ENCODE assay signal across 2 cellular contexts in the genomic region with DNA sequence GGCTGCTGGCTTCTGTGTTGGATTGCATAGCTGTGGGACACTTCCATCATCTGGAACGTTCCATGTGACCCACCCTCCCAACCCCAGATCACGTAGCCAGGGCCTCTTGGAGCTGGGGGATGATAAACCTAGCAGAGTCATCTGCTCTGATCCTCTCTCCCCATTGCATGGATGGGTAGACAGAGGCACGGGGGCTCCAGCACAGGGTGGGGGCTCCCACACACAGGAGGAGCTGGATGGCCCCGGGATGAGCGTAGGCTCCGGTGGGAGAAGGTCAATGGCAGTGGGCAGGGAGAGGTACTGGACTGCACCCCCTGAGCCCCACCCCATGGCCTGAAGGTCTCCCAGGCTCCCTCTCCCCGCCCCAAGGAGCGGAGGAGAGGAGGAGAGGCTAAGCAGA.
A peak's percentile ranks its signal among the peaks of the same experiment; 100 is the strongest.
TF ChIP-seq lines count a peak whose summit lies in the region.

No MANE protein-coding gene starts in this region.

TF ChIP-seq in HepG2, 621 proteins besides CTCF, POLR2A, EP300 and RAD21:
- no peak for TF ChIP-seq MTF2 (CRISPR knock-in tag; IDR thresholded peaks at IDR 0.05; ENCODE audit: borderline replicate concordance)
- peak; percentile 64 for TF ChIP-seq ZNF629 (CRISPR knock-in tag; conservative IDR thresholded peaks at IDR 0.05)

TF ChIP-seq in K562, 482 proteins besides CTCF, POLR2A, EP300 and RAD21:
- TF ChIP-seq ZBTB11 (CRISPR knock-in tag; IDR thresholded peaks at IDR 0.05), result no peak
- TF ChIP-seq RBM25 (IDR thresholded peaks at IDR 0.05; ENCODE audit: low read depth, low read length, severe bottlenecking), result peak; percentile 36
- TF ChIP-seq ATF3 (IDR thresholded peaks at IDR 0.05), result no peak
- TF ChIP-seq ATF3 (CRISPR knock-in tag; conservative IDR thresholded peaks at IDR 0.05), result no peak
- no peak for TF ChIP-seq TEAD4 (IDR thresholded peaks at IDR 0.05; ENCODE audit: low read length)
- TF ChIP-seq TEAD4 (CRISPR knock-in tag; IDR thresholded peaks at IDR 0.05; ENCODE audit: borderline replicate concordance), result no peak
- TF ChIP-seq, protein P1, sequence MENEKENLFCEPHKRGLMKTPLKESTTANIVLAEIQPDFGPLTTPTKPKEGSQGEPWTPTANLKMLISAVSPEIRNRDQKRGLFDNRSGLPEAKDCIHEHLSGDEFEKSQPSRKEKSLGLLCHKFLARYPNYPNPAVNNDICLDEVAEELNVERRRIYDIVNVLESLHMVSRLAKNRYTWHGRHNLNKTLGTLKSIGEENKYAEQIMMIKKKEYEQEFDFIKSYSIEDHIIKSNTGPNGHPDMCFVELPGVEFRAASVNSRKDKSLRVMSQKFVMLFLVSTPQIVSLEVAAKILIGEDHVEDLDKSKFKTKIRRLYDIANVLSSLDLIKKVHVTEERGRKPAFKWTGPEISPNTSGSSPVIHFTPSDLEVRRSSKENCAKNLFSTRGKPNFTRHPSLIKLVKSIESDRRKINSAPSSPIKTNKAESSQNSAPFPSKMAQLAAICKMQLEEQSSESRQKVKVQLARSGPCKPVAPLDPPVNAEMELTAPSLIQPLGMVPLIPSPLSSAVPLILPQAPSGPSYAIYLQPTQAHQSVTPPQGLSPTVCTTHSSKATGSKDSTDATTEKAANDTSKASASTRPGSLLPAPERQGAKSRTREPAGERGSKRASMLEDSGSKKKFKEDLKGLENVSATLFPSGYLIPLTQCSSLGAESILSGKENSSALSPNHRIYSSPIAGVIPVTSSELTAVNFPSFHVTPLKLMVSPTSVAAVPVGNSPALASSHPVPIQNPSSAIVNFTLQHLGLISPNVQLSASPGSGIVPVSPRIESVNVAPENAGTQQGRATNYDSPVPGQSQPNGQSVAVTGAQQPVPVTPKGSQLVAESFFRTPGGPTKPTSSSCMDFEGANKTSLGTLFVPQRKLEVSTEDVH (IDR thresholded peaks at IDR 0.05; ENCODE audit: low read depth, partially characterized antibody), result no peak
- no peak for TF ChIP-seq ZNF12 (CRISPR knock-in tag; IDR thresholded peaks at IDR 0.05)
- TF ChIP-seq SMC3 (conservative IDR thresholded peaks at IDR 0.05; ENCODE audit: insufficient read depth, low read depth, low read length), result no peak
- TF ChIP-seq ZC3H8 (IDR thresholded peaks at IDR 0.05), result no peak
- TF ChIP-seq, protein P2, sequence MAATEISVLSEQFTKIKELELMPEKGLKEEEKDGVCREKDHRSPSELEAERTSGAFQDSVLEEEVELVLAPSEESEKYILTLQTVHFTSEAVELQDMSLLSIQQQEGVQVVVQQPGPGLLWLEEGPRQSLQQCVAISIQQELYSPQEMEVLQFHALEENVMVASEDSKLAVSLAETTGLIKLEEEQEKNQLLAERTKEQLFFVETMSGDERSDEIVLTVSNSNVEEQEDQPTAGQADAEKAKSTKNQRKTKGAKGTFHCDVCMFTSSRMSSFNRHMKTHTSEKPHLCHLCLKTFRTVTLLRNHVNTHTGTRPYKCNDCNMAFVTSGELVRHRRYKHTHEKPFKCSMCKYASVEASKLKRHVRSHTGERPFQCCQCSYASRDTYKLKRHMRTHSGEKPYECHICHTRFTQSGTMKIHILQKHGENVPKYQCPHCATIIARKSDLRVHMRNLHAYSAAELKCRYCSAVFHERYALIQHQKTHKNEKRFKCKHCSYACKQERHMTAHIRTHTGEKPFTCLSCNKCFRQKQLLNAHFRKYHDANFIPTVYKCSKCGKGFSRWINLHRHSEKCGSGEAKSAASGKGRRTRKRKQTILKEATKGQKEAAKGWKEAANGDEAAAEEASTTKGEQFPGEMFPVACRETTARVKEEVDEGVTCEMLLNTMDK (IDR thresholded peaks at IDR 0.05; ENCODE audit: borderline replicate concordance, insufficient read depth, low read depth, low read length, poor library complexity, severe bottlenecking), result no peak
- no peak for TF ChIP-seq ZNF280A (IDR thresholded peaks at IDR 0.05; ENCODE audit: low read depth, partially characterized antibody)
- peak; percentile 52; the same call in 1 of the 2 replicates for TF ChIP-seq ADNP (tag; IDR thresholded peaks at IDR 0.05)
